32 cellular contexts compared by ENCODE assay signal in genomic region chr11:47384498-47384897, GRCh38. TPM values are rescaled to one million over a fixed set of nuclear protein-coding genes. Genes with fewer than 3 reads are reported as not detected.
DNase-seq lines count a peak whose midpoint lies in the region; ATAC-seq, FAIRE-seq and TF ChIP-seq lines count a peak whose summit lies in the region.
"Had no signal": no experiment of that assay in that cellular context is flagged by ENCODE, and none has a peak within 500 bp of the region (broad histone marks: within the 10 kb centered on the region; RNA-seq: fewer than 3 reads in every experiment).

No MANE protein-coding gene starts in this region.

- H3K4me1 ChIP-seq in HEK293 (ENCODE audit: control insufficient read depth, insufficient read depth, low read length) (no peaks in the 10 kb centered on the region), K562 (replicated peaks in 1 of 2; ENCODE audit: control insufficient read depth in 2 of 2, insufficient read depth in 2 of 2, low read length in 2 of 2) (peaks cover 3 to 21% of the 10 kb centered on the region in 2 experiments; a peak in 3 of 5 replicates), endothelial cell of umbilical vein (ENCODE audit: control insufficient read depth, extremely low read depth, insufficient read depth, low read length) (no peaks in the 10 kb centered on the region), spleen (peaks cover 3 to 51% (median 28%) of the 10 kb centered on the region in 6 donors)
- H3K4me1 ChIP-seq: BE2C had no signal

- H3K9me1 ChIP-seq in K562 (ENCODE audit: control insufficient read depth, insufficient read depth, low read length): no peaks in the 10 kb centered on the region
- H3K9me1 ChIP-seq in endothelial cell of umbilical vein (replicated peaks; ENCODE audit: control insufficient read depth, extremely low read depth, insufficient read depth, low read length): no peaks in the 10 kb centered on the region

- TF ChIP-seq CTCF in HEK293 (tag by site-specific recombination; IDR thresholded peaks at IDR 0.05): no peak
- TF ChIP-seq CTCF in K562 (IDR thresholded peaks at IDR 0.05 in 2 of 3, conservative IDR thresholded peaks at IDR 0.05 in 1 of 3; ENCODE audit: insufficient read depth in 2 of 3, low read depth in 1 of 3, low read length in 3 of 3): no peak
- TF ChIP-seq CTCF in endothelial cell of umbilical vein (IDR thresholded peaks at IDR 0.05; ENCODE audit: extremely low read depth in 1 of 2, insufficient read depth in 1 of 2, low read depth in 1 of 2, low read length in 2 of 2): no peak
- TF ChIP-seq CTCF in spleen (IDR thresholded peaks at IDR 0.05 in 8 of 11, conservative IDR thresholded peaks at IDR 0.05 in 3 of 11): no peak

- intact Hi-C loops in K562 (cut with micrococcal nuclease) (no loop called here), endothelial cell of umbilical vein (cut with micrococcal nuclease) (no loop called here), spleen (cut with DNase I; ENCODE audit: low total_unique reads) (no loop called here)

- ATAC-seq in K562: no peak
- ATAC-seq: GM12878 had no signal

- no peak for TF ChIP-seq RAD21 in K562 (CRISPR knock-in tag; conservative IDR thresholded peaks at IDR 0.05 in 1 of 2, IDR thresholded peaks at IDR 0.05 in 1 of 2)

- dilution Hi-C loops in endothelial cell of umbilical vein (cut with MboI; ENCODE audit: extremely low pct_ligation_motif_present, low sequenced_read_pairs): no loop called here

- no peak for TF ChIP-seq EP300 in K562 (IDR thresholded peaks at IDR 0.05; ENCODE audit: low read length)

- H3K4me2 ChIP-seq in K562 (ENCODE audit: insufficient read depth, low read length) (no peak overlapping the region), endothelial cell of umbilical vein (ENCODE audit: insufficient read depth, low read length) (no peak overlapping the region)
- H3K4me2 ChIP-seq: BLaER1 had no signal

- WGBS in K562 (ENCODE audit: insufficient coverage, low coverage, missing lambda C conversion rate): 60% methylated on average over 4 of the region's 4 CpGs
- 94 to 99% (median 97%) methylated on average over 4 of the region's 4 CpGs for WGBS in spleen, 5 donors

- no peak overlapping the region for H3K9ac ChIP-seq in K562 (ENCODE audit: insufficient read depth in 1 of 2, low read depth in 2 of 2, low read length in 2 of 2)
- no peak overlapping the region for H3K9ac ChIP-seq in endothelial cell of umbilical vein (replicated peaks; ENCODE audit: extremely low read depth, insufficient read depth, low read length)
- H3K9ac ChIP-seq: BLaER1 had no signal

- CTCF ChIA-PET in HEK293 (lab: Yijun Ruan, JAX): interaction anchor here (0.6 kb wide), 1 partner anchor 10 kb away, joined by 3 read pairs; no protein-coding TSS in a partner anchor
- CTCF ChIA-PET in K562 (lab: Yijun Ruan, JAX; ENCODE audit: low intra/inter-chr PET ratio): no interaction called here
- CTCF ChIA-PET in endothelial cell of umbilical vein (lab: Charles Lee): no interaction called here

- DNase-seq in K562 (ENCODE audit: extremely low read depth in 1 of 4, low spot score in 3 of 4): no peak
- DNase-seq in endothelial cell of umbilical vein (ENCODE audit: low read depth, low spot score): no peak
- peak; percentile 18 for DNase-seq in spleen
- DNase-seq in occipital lobe (lab: John Stamatoyannopoulos, UW): no peak
- DNase-seq in cerebellar cortex (ENCODE audit: low spot score): no peak
- no peak for DNase-seq in hippocampal formation (lab: John Stamatoyannopoulos, UW)
- DNase-seq: 8988T; ACHN; BE2C; C1 segment of cervical spinal cord; CD4-positive, alpha-beta memory T cell; CD4-positive, CD25-positive, alpha-beta regulatory T cell; CD8-positive, alpha-beta memory T cell; COR-L47; DMS 273 treated with DMSO at 0.1 percent for 48 hours; DMS153; DMS53; DMS79; DND-41; EL; GDM1 had no signal

- H3K4me3 ChIP-seq in HEK293 (ENCODE audit: low read depth, low read length) (no peak overlapping the region), K562 (no peak overlapping the region), endothelial cell of umbilical vein (replicated peaks in 1 of 3; ENCODE audit: insufficient read depth in 1 of 3, low read depth in 1 of 3, low read length in 3 of 3) (no peak overlapping the region), spleen (no peak overlapping the region)
- H3K4me3 ChIP-seq: BLaER1, GM12878 had no signal

- POLR2A ChIA-PET in HEK293 (lab: Yijun Ruan, JAX) (no interaction called here), K562 (lab: Yijun Ruan, JAX) (no interaction called here), endothelial cell of umbilical vein (lab: Charles Lee) (no interaction called here)

- H3K9me3 ChIP-seq in HEK293 (ENCODE audit: control insufficient read depth, insufficient read depth, low read depth, low read length) (no peaks in the 10 kb centered on the region), K562 (replicated peaks; ENCODE audit: control insufficient read depth, insufficient read depth, low read depth, low read length) (no peaks in the 10 kb centered on the region), endothelial cell of umbilical vein (replicated peaks; ENCODE audit: control insufficient read depth, insufficient read depth, low read length) (no peaks in the 10 kb centered on the region), spleen (no peaks in the 10 kb centered on the region)
- H3K9me3 ChIP-seq: BE2C, BLaER1 had no signal

- H3K27me3 ChIP-seq in K562 (ENCODE audit: control insufficient read depth in 2 of 2, insufficient read depth in 2 of 2, low read length in 2 of 2) (no peaks in the 10 kb centered on the region), endothelial cell of umbilical vein (ENCODE audit: control insufficient read depth in 2 of 2, insufficient read depth in 2 of 2, low read length in 2 of 2) (no peaks in the 10 kb centered on the region), spleen (replicated peaks in 1 of 7) (no peaks in the 10 kb centered on the region)
- H3K27me3 ChIP-seq: BE2C, BLaER1 had no signal

- no peak for TF ChIP-seq POLR2A in K562 (conservative IDR thresholded peaks at IDR 0.05)
- no peak for TF ChIP-seq POLR2A in endothelial cell of umbilical vein (IDR thresholded peaks at IDR 0.05; ENCODE audit: low read depth, low read length)
- no peak for TF ChIP-seq POLR2A in spleen (IDR thresholded peaks at IDR 0.05)

- H3K27ac ChIP-seq in HEK293 (ENCODE audit: extremely low read depth, low read depth, low read length) (no peak overlapping the region), K562 (ENCODE audit: extremely low read depth, low read depth, low read length) (no peak overlapping the region), endothelial cell of umbilical vein (ENCODE audit: insufficient read depth, low read depth, low read length) (no peak overlapping the region), spleen (no peak overlapping the region)
- H3K27ac ChIP-seq: BLaER1 had no signal

- H4K20me1 ChIP-seq in K562 (replicated peaks; ENCODE audit: control insufficient read depth, insufficient read depth, low read length) (no peaks in the 10 kb centered on the region), endothelial cell of umbilical vein (replicated peaks; ENCODE audit: control insufficient read depth, extremely low read depth, insufficient read depth, low read length) (no peaks in the 10 kb centered on the region)
- H4K20me1 ChIP-seq: BLaER1 had no signal

- H2AFZ ChIP-seq in K562 (ENCODE audit: low read depth, low read length): no peak overlapping the region
- H2AFZ ChIP-seq in endothelial cell of umbilical vein (ENCODE audit: low read depth, low read length): no peak overlapping the region

- H3K36me3 ChIP-seq in HEK293 (ENCODE audit: control insufficient read depth in 2 of 2, insufficient read depth in 1 of 2, low read length in 2 of 2): no peaks in the 10 kb centered on the region
- no peaks in the 10 kb centered on the region for H3K36me3 ChIP-seq in K562 (ENCODE audit: control insufficient read depth, insufficient read depth, low read length)
- no peaks in the 10 kb centered on the region for H3K36me3 ChIP-seq in endothelial cell of umbilical vein (ENCODE audit: control insufficient read depth in 2 of 2, extremely low read depth in 1 of 2, insufficient read depth in 2 of 2, low read length in 2 of 2)
- peaks cover 0 to 22% (median 0%) of the 10 kb centered on the region in 6 donors for H3K36me3 ChIP-seq in spleen
- H3K36me3 ChIP-seq: BE2C, BLaER1 had no signal

- BruUV-seq in K562 (replicated peaks; lab: Mats Ljungman, UMichigan) (no TSS peak), endothelial cell of umbilical vein (replicated peaks; lab: Mats Ljungman, UMichigan) (no TSS peak)

- no peaks in the 10 kb centered on the region for H3K79me2 ChIP-seq in K562 (ENCODE audit: control insufficient read depth, insufficient read depth, low read length)
- no peaks in the 10 kb centered on the region for H3K79me2 ChIP-seq in endothelial cell of umbilical vein (ENCODE audit: control insufficient read depth, insufficient read depth, low read length)

- in situ Hi-C loops in K562 (cut with MboI): no loop called here

- no peak for FAIRE-seq in K562 (lab: Jason Lieb, UNC)
- peak; percentile 38 for FAIRE-seq in endothelial cell of umbilical vein (lab: Jason Lieb, UNC)
- FAIRE-seq: A204.1, GM12878, GM12892, GM18507, GM19239 had no signal

RNA-seq across cellular contexts. Expression of gene SPI1, which starts 6.2 kb away (rescaled TPM):
- total RNA-seq in K562 (2011; cell fraction: chromatin; rRNA removed; ENCODE audit: low replicate concordance): 12.0 and 16.1 TPM in 2 replicates
- 11.0 and 11.2 TPM in 2 replicates for total RNA-seq in K562 (2011; cell fraction: nucleolus; rRNA removed)
- total RNA-seq in K562 (2011; cell fraction: nucleoplasm; rRNA removed): 18.0 and 31.5 TPM in 2 replicates
- 23.4 and 32.6 TPM in 2 replicates for total RNA-seq in K562 (2014; rRNA removed)
- 2.8 and 3.2 TPM in 2 replicates for total RNA-seq in K562 (2014; rRNA removed; fragmentation: Illumina TruSeq; extraction: Trizol)
- 10.3 and 12.5 TPM in 2 replicates for total RNA-seq in K562 (2015; rRNA removed; fragmentation: Illumina TruSeq; extraction: Trizol)
- total RNA-seq in K562 (2021): 30.7 and 33.7 TPM in 2 replicates
- polyA plus RNA-seq in K562 (2011; rRNA removed): 8.6 and 28.6 TPM in 2 replicates
- polyA plus RNA-seq in K562 (2011; cell fraction: cytosol; rRNA removed): 28.0 and 35.1 TPM in 2 replicates
- polyA plus RNA-seq in K562 (2011; cell fraction: nucleus; rRNA removed): 24.3 and 25.6 TPM in 2 replicates
- 20.6 and 54.3 TPM in 2 replicates for polyA plus RNA-seq in K562 (2012)
- 16.0 and 32.1 TPM in 2 replicates for polyA plus RNA-seq in K562 (2014; fragmentation: Illumina TruSeq; extraction: Trizol)
- under 1 TPM; 0.10 to 0.11 TPM for polyA plus RNA-seq in K562 (2014; fragmentation: Nextera tagmentation; extraction: Ambion mirVana)
- polyA plus RNA-seq in K562 (2014; rRNA removed): 16.2 and 21.9 TPM in 2 replicates
- 21.0 and 25.6 TPM in 2 replicates for polyA minus RNA-seq in K562 (2011; rRNA and poly(A)+ RNA removed)
- 22.7 and 32.9 TPM in 2 replicates for polyA minus RNA-seq in K562 (2011; cell fraction: cytosol; rRNA and poly(A)+ RNA removed)
- 6.5 and 12.0 TPM in 2 replicates for polyA minus RNA-seq in K562 (2011; cell fraction: nucleus; rRNA and poly(A)+ RNA removed)
- total RNA-seq in endothelial cell of umbilical vein: not detected in 2 replicates
- not detected in 2 replicates for polyA plus RNA-seq in endothelial cell of umbilical vein
- not detected in 2 replicates for polyA plus RNA-seq in endothelial cell of umbilical vein (2011; cell fraction: cytosol; rRNA removed)
- not detected in 2 replicates for polyA plus RNA-seq in endothelial cell of umbilical vein (2011; cell fraction: nucleus; rRNA removed)
- polyA plus RNA-seq in endothelial cell of umbilical vein (2012): not detected in 2 replicates
- 0.46 and 1.6 TPM in 2 replicates for polyA minus RNA-seq in endothelial cell of umbilical vein
- not detected for polyA minus RNA-seq in endothelial cell of umbilical vein (2011; cell fraction: cytosol; rRNA and poly(A)+ RNA removed)
- not detected in 2 replicates for polyA minus RNA-seq in endothelial cell of umbilical vein (2011; cell fraction: nucleus; rRNA and poly(A)+ RNA removed)
- total RNA-seq in spleen: 100 to 1,000 TPM in 6 of 7 donors, 10 to 100 TPM in 1; 95.7 to 366 (median 198) TPM
- 100 to 1,000 TPM in 1 of 3 donors, 10 to 100 TPM in 2; 84.2 to 128 (median 91.8) TPM for polyA plus RNA-seq in spleen
- total RNA-seq in occipital lobe: 0.78 TPM
- total RNA-seq: A673, Daoy, G401 had no signal
- polyA plus RNA-seq: AG04450; CD8-positive, alpha-beta memory T cell had no signal

RNA-seq across cellular contexts. Expression of gene SLC39A13, which starts 23.9 kb away (rescaled TPM):
- 14.7 and 58.9 TPM in 2 replicates for total RNA-seq in K562 (2011; cell fraction: chromatin; rRNA removed; ENCODE audit: low replicate concordance)
- 52.1 and 58.4 TPM in 2 replicates for total RNA-seq in K562 (2011; cell fraction: nucleolus; rRNA removed)
- 29.8 and 30.5 TPM in 2 replicates for total RNA-seq in K562 (2011; cell fraction: nucleoplasm; rRNA removed)
- 9.5 and 14.0 TPM in 2 replicates for total RNA-seq in K562 (2014; rRNA removed)
- total RNA-seq in K562 (2014; rRNA removed; fragmentation: Illumina TruSeq; extraction: Trizol): 0.61 and 1.3 TPM in 2 replicates
- 3.2 TPM in 2 replicates for total RNA-seq in K562 (2015; rRNA removed; fragmentation: Illumina TruSeq; extraction: Trizol)
- 10.9 TPM in 2 replicates for total RNA-seq in K562 (2021)
- polyA plus RNA-seq in K562 (2011; rRNA removed): 6.7 and 10.2 TPM in 2 replicates
- polyA plus RNA-seq in K562 (2011; cell fraction: cytosol; rRNA removed): 11.1 and 20.7 TPM in 2 replicates
- polyA plus RNA-seq in K562 (2011; cell fraction: nucleus; rRNA removed): 75.5 and 90.8 TPM in 2 replicates
- 7.4 and 23.7 TPM in 2 replicates for polyA plus RNA-seq in K562 (2012)
- polyA plus RNA-seq in K562 (2014; fragmentation: Illumina TruSeq; extraction: Trizol): 2.8 and 7.3 TPM in 2 replicates
- polyA plus RNA-seq in K562 (2014; fragmentation: Nextera tagmentation; extraction: Ambion mirVana): under 1 TPM; 0.17 to 0.24 TPM
- 14.4 and 15.9 TPM in 2 replicates for polyA plus RNA-seq in K562 (2014; rRNA removed)
- 1.3 and 1.6 TPM in 2 replicates for polyA minus RNA-seq in K562 (2011; rRNA and poly(A)+ RNA removed)
- 3.2 and 7.4 TPM in 2 replicates for polyA minus RNA-seq in K562 (2011; cell fraction: cytosol; rRNA and poly(A)+ RNA removed)
- polyA minus RNA-seq in K562 (2011; cell fraction: nucleus; rRNA and poly(A)+ RNA removed): 10.1 and 12.0 TPM in 2 replicates
- 86.3 and 91.9 TPM in 2 replicates for total RNA-seq in endothelial cell of umbilical vein
- 94.3 and 124 TPM in 2 replicates for polyA plus RNA-seq in endothelial cell of umbilical vein
- 60.9 and 83.4 TPM in 2 replicates for polyA plus RNA-seq in endothelial cell of umbilical vein (2011; cell fraction: cytosol; rRNA removed)
- polyA plus RNA-seq in endothelial cell of umbilical vein (2011; cell fraction: nucleus; rRNA removed): 264 and 286 TPM in 2 replicates
- 56.2 and 73.8 TPM in 2 replicates for polyA plus RNA-seq in endothelial cell of umbilical vein (2012)
- 37.9 and 49.8 TPM in 2 replicates for polyA minus RNA-seq in endothelial cell of umbilical vein
- 12.0 TPM for polyA minus RNA-seq in endothelial cell of umbilical vein (2011; cell fraction: cytosol; rRNA and poly(A)+ RNA removed)
- polyA minus RNA-seq in endothelial cell of umbilical vein (2011; cell fraction: nucleus; rRNA and poly(A)+ RNA removed): 30.5 and 39.8 TPM in 2 replicates
- total RNA-seq in spleen: 10 to 100 TPM; 26.3 to 48.4 (median 43.2) TPM
- 10 to 100 TPM; 21.7 to 40.2 (median 26.0) TPM for polyA plus RNA-seq in spleen
- 8.9 TPM for total RNA-seq in occipital lobe

RNA-seq across cellular contexts. Expression of gene MYBPC3, which starts 32.0 kb away (rescaled TPM):
- total RNA-seq in K562 (2011; cell fraction: chromatin; rRNA removed; ENCODE audit: low replicate concordance): 0.12 TPM in 1 of 2 replicates, not detected in the other
- total RNA-seq in K562 (2011; cell fraction: nucleolus; rRNA removed): 0.13 TPM in 1 of 2 replicates, not detected in the other
- total RNA-seq in K562 (2011; cell fraction: nucleoplasm; rRNA removed): 0.07 TPM in 1 of 2 replicates, not detected in the other
- total RNA-seq in K562 (2014; rRNA removed) (not detected in 2 replicates), K562 (2014; rRNA removed; fragmentation: Illumina TruSeq; extraction: Trizol) (not detected in 2 replicates), K562 (2015; rRNA removed; fragmentation: Illumina TruSeq; extraction: Trizol) (not detected in 2 replicates), K562 (2021) (not detected in 2 replicates), endothelial cell of umbilical vein (not detected in 2 replicates), spleen (1 to 10 TPM in 5 of 7 donors, under 1 TPM in 2; 0.91 to 4.7 (median 1.5) TPM), occipital lobe (not detected)
- polyA plus RNA-seq in K562 (2011; rRNA removed) (0.07 TPM in 1 of 2 replicates, not detected in the other), K562 (2014; fragmentation: Illumina TruSeq; extraction: Trizol) (not detected in 2 replicates), K562 (2014; fragmentation: Nextera tagmentation; extraction: Ambion mirVana) (not detected), K562 (2014; rRNA removed) (0.01 TPM in 1 of 2 replicates, not detected in the other), endothelial cell of umbilical vein (not detected in 2 replicates), spleen (1 to 10 TPM in 2 of 3 donors, under 1 TPM in 1; 0.49 to 2.2 (median 1.4) TPM)
- 0.03 and 0.04 TPM in 2 replicates for polyA plus RNA-seq in K562 (2011; cell fraction: cytosol; rRNA removed)
- polyA plus RNA-seq in K562 (2011; cell fraction: nucleus; rRNA removed): 0.13 and 0.31 TPM in 2 replicates
- 0.06 TPM in 1 of 2 replicates, not detected in the other for polyA plus RNA-seq in K562 (2012)
- polyA minus RNA-seq in K562 (2011; rRNA and poly(A)+ RNA removed): not detected in 2 replicates
- not detected in 2 replicates for polyA minus RNA-seq in K562 (2011; cell fraction: cytosol; rRNA and poly(A)+ RNA removed)
- polyA minus RNA-seq in K562 (2011; cell fraction: nucleus; rRNA and poly(A)+ RNA removed): not detected in 2 replicates
- not detected in 2 replicates for polyA plus RNA-seq in endothelial cell of umbilical vein (2011; cell fraction: cytosol; rRNA removed)
- not detected in 2 replicates for polyA plus RNA-seq in endothelial cell of umbilical vein (2011; cell fraction: nucleus; rRNA removed)
- not detected in 2 replicates for polyA plus RNA-seq in endothelial cell of umbilical vein (2012)
- not detected in 2 replicates for polyA minus RNA-seq in endothelial cell of umbilical vein
- polyA minus RNA-seq in endothelial cell of umbilical vein (2011; cell fraction: cytosol; rRNA and poly(A)+ RNA removed): not detected
- not detected in 2 replicates for polyA minus RNA-seq in endothelial cell of umbilical vein (2011; cell fraction: nucleus; rRNA and poly(A)+ RNA removed)
- total RNA-seq: A673; CD4-positive, alpha-beta memory T cell; CD4-positive, CD25-positive, alpha-beta regulatory T cell; CD8-positive, alpha-beta memory T cell; Daoy; G401; GM12878 had no signal
- polyA plus RNA-seq: AG04450; CD4-positive, alpha-beta memory T cell; CD4-positive, CD25-positive, alpha-beta regulatory T cell; CD8-positive, alpha-beta memory T cell had no signal

RNA-seq across cellular contexts. Expression of gene PSMC3, which starts 41.7 kb away (rescaled TPM):
- total RNA-seq in K562 (2011; cell fraction: chromatin; rRNA removed; ENCODE audit: low replicate concordance): 145 and 204 TPM in 2 replicates
- total RNA-seq in K562 (2011; cell fraction: nucleolus; rRNA removed): 116 and 126 TPM in 2 replicates
- total RNA-seq in K562 (2011; cell fraction: nucleoplasm; rRNA removed): 96.6 and 141 TPM in 2 replicates
- 222 and 237 TPM in 2 replicates for total RNA-seq in K562 (2014; rRNA removed)
- total RNA-seq in K562 (2014; rRNA removed; fragmentation: Illumina TruSeq; extraction: Trizol): 311 and 382 TPM in 2 replicates
- total RNA-seq in K562 (2015; rRNA removed; fragmentation: Illumina TruSeq; extraction: Trizol): 292 and 301 TPM in 2 replicates
- 189 and 211 TPM in 2 replicates for total RNA-seq in K562 (2021)
- polyA plus RNA-seq in K562 (2011; rRNA removed): 126 and 240 TPM in 2 replicates
- 134 and 180 TPM in 2 replicates for polyA plus RNA-seq in K562 (2011; cell fraction: cytosol; rRNA removed)
- 72.2 and 75.9 TPM in 2 replicates for polyA plus RNA-seq in K562 (2011; cell fraction: nucleus; rRNA removed)
- 229 and 337 TPM in 2 replicates for polyA plus RNA-seq in K562 (2012)
- 324 and 393 TPM in 2 replicates for polyA plus RNA-seq in K562 (2014; fragmentation: Illumina TruSeq; extraction: Trizol)
- 10 to 100 TPM; 44.3 to 98.5 TPM for polyA plus RNA-seq in K562 (2014; fragmentation: Nextera tagmentation; extraction: Ambion mirVana)
- polyA plus RNA-seq in K562 (2014; rRNA removed): 262 and 265 TPM in 2 replicates
- polyA minus RNA-seq in K562 (2011; rRNA and poly(A)+ RNA removed): 357 and 499 TPM in 2 replicates
- 72.6 and 83.1 TPM in 2 replicates for polyA minus RNA-seq in K562 (2011; cell fraction: cytosol; rRNA and poly(A)+ RNA removed)
- 50.2 and 64.0 TPM in 2 replicates for polyA minus RNA-seq in K562 (2011; cell fraction: nucleus; rRNA and poly(A)+ RNA removed)
- total RNA-seq in endothelial cell of umbilical vein: 202 and 203 TPM in 2 replicates
- 153 and 179 TPM in 2 replicates for polyA plus RNA-seq in endothelial cell of umbilical vein
- polyA plus RNA-seq in endothelial cell of umbilical vein (2011; cell fraction: cytosol; rRNA removed): 233 and 266 TPM in 2 replicates
- 158 and 268 TPM in 2 replicates for polyA plus RNA-seq in endothelial cell of umbilical vein (2011; cell fraction: nucleus; rRNA removed)
- polyA plus RNA-seq in endothelial cell of umbilical vein (2012): 223 and 224 TPM in 2 replicates
- polyA minus RNA-seq in endothelial cell of umbilical vein: 113 and 125 TPM in 2 replicates
- polyA minus RNA-seq in endothelial cell of umbilical vein (2011; cell fraction: cytosol; rRNA and poly(A)+ RNA removed): 169 TPM
- polyA minus RNA-seq in endothelial cell of umbilical vein (2011; cell fraction: nucleus; rRNA and poly(A)+ RNA removed): 47.0 and 56.1 TPM in 2 replicates
- 10 to 100 TPM; 59.7 to 80.8 (median 66.4) TPM for total RNA-seq in spleen
- polyA plus RNA-seq in spleen: 100 to 1,000 TPM in 1 of 3 donors, 10 to 100 TPM in 2; 64.3 to 105 (median 90.0) TPM
- total RNA-seq in occipital lobe: 69.1 TPM

Comparison
In these comparisons a context has a peak if more than half of its experiments do, and no peak if none do; other contexts are left out.
1. Of the 44 proteins assayed by ChIP-seq in both K562 and HEK293: peak only in K562: none; only in HEK293: none; in both: ZNF146; in neither: 43.